ENCODE assay signal across 21 cellular contexts in genomic region chr2:144982481-144982880, GRCh38.
"Had no signal": no experiment of that assay in that cellular context is flagged by ENCODE, and none has a peak within 500 bp of the region (broad histone marks: within the 10 kb centered on the region; RNA-seq: fewer than 3 reads in every experiment).

No MANE protein-coding gene starts in this region.

- FAIRE-seq: colon, endothelial cell of umbilical vein, frontal cortex had no signal

- H3K27ac ChIP-seq: coronary artery, dorsolateral prefrontal cortex, esophagus muscularis mucosa, gastroesophageal sphincter, heart left ventricle, hepatocyte, left lung, lower lobe of right lung had no signal

- H3K27me3 ChIP-seq: dorsolateral prefrontal cortex, esophagus muscularis mucosa, gastroesophageal sphincter, heart left ventricle, hepatocyte, left lung had no signal

- ATAC-seq: gastroesophageal sphincter; heart left ventricle; left lung; left ventricle myocardium superior; lower lobe of right lung; mucosa of descending colon; naive thymus-derived CD4-positive, alpha-beta T cell had no signal

- H3K4me1 ChIP-seq: esophagus muscularis mucosa, gastroesophageal sphincter, heart left ventricle, left lung, lower lobe of right lung had no signal

- H3K4me2 ChIP-seq: hepatocyte had no signal

- H3K4me3 ChIP-seq: coronary artery, dorsolateral prefrontal cortex, esophagus muscularis mucosa, gastroesophageal sphincter, heart left ventricle, hepatocyte, left lung, lower lobe of right lung, mucosa of descending colon had no signal

- H2AFZ ChIP-seq: hepatocyte had no signal

- H3K9me3 ChIP-seq: lower lobe of right lung, mucosa of descending colon had no signal

- H3K36me3 ChIP-seq: esophagus muscularis mucosa, gastroesophageal sphincter, heart left ventricle, left lung, lower lobe of right lung had no signal

- H3K79me2 ChIP-seq: hepatocyte had no signal

- DNase-seq: dermis blood vessel endothelial cell; dorsolateral prefrontal cortex; effector CD4-positive, alpha-beta T cell; effector memory CD4-positive, alpha-beta T cell; heart left ventricle; hypothalamus; immature natural killer cell; islet precursor cell; left cardiac atrium; left lung; left ventricle myocardium superior; lower lobe of right lung; mucosa of descending colon; naive thymus-derived CD4-positive, alpha-beta T cell had no signal
